Comparison of ENCODE assay signal across 1 cellular context in genomic region chr2:172049721-172050120, GRCh38.
TF ChIP-seq lines count a peak whose summit lies in the region.

No MANE protein-coding gene starts in this region.

TF ChIP-seq in K562, 482 proteins besides CTCF, POLR2A, EP300 and RAD21 (continued from another document):
- TF ChIP-seq RNF219 (CRISPR knock-in tag; IDR thresholded peaks at IDR 0.05) (no peak), FIP1L1 (IDR thresholded peaks at IDR 0.05; ENCODE audit: low read depth, low read length, poor library complexity, severe bottlenecking) (no peak), GTF2E2 (tag; IDR thresholded peaks at IDR 0.05) (peak; percentile 52; the same call in 1 of the 2 replicates), DPF2 (IDR thresholded peaks at IDR 0.05) (peak; percentile 11; the same call in 1 of the 2 replicates), BRD9 (IDR thresholded peaks at IDR 0.05; ENCODE audit: low read depth, partially characterized antibody) (peak; percentile 35), ZNF592 (IDR thresholded peaks at IDR 0.05) (peak; percentile 44; the same call in 1 of the 2 replicates), CEBPB (tag; IDR thresholded peaks at IDR 0.05) (0 out of 2 replicates have a peak, but pooled peaks have one; percentile 10), DNMT1 (IDR thresholded peaks at IDR 0.05) (no peak), EP400 (IDR thresholded peaks at IDR 0.05) (0 out of 2 replicates have a peak, but pooled peaks have one; percentile 9), PTTG1 (tag; IDR thresholded peaks at IDR 0.05; ENCODE audit: low read depth) (peak; percentile 15; the same call in 1 of the 2 replicates), ZNF232 (CRISPR knock-in tag; IDR thresholded peaks at IDR 0.05) (no peak), ZNF766 (CRISPR knock-in tag; conservative IDR thresholded peaks at IDR 0.05) (0 out of 2 replicates have a peak, but pooled peaks have one; percentile 21), ZNF584 (CRISPR knock-in tag; IDR thresholded peaks at IDR 0.05; ENCODE audit: low read depth) (0 out of 2 replicates have a peak, but pooled peaks have one; percentile 33), HMBOX1 (IDR thresholded peaks at IDR 0.05) (peak; percentile 53; the same call in 1 of the 2 replicates), CTBP1 (IDR thresholded peaks at IDR 0.05; ENCODE audit: borderline replicate concordance) (no peak), MNT (conservative IDR thresholded peaks at IDR 0.05) (0 out of 4 replicates have a peak, but pooled peaks of 1 of the 2 experiments have one; percentile 18)
